Comparison of ENCODE assay signal across 33 cellular contexts in genomic region chr10:61406282-61406681, GRCh38. TPM values are rescaled to one million over a fixed set of nuclear protein-coding genes. Genes with fewer than 3 reads are reported as not detected.
"Had no signal": no experiment of that assay in that cellular context is flagged by ENCODE, and none has a peak within 500 bp of the region (broad histone marks: within the 10 kb centered on the region; RNA-seq: fewer than 3 reads in every experiment).

No MANE protein-coding gene starts in this region.

- H3K27me3 Mint-ChIP-seq: activated CD4-positive, alpha-beta memory T cell treated with anti-CD3 and anti-CD28 coated beads, Interleukin-2, amount 10 ng/mL, durations not matched to agents 7 days and 5 days; activated naive CD4-positive, alpha-beta T cell treated with anti-CD3 and anti-CD28 coated beads, Interleukin-2, amount 50 U/mL, for 24 hours had no signal

- H3K27ac Mint-ChIP-seq: activated CD4-positive, alpha-beta memory T cell treated with anti-CD3 and anti-CD28 coated beads, Interleukin-2, amount 10 ng/mL, durations not matched to agents 7 days and 5 days; activated CD8-positive, alpha-beta memory T cell treated with anti-CD3 and anti-CD28 coated beads, Interleukin-2, amount 10 ng/mL, durations not matched to agents 7 days and 5 days; activated naive CD4-positive, alpha-beta T cell treated with anti-CD3 and anti-CD28 coated beads, Interleukin-2, amount 50 U/mL, for 24 hours; activated naive CD8-positive, alpha-beta T cell treated with anti-CD3 and anti-CD28 coated beads, Interleukin-2, amount 10 ng/mL, durations not matched to agents 7 days and 5 days had no signal

- ATAC-seq: activated CD8-positive, alpha-beta memory T cell treated with anti-CD3 and anti-CD28 coated beads, Interleukin-2, amount 10 ng/mL, durations not matched to agents 7 days and 5 days; body of pancreas; Panc1 had no signal

- H3K4me1 Mint-ChIP-seq: activated CD4-positive, alpha-beta memory T cell treated with anti-CD3 and anti-CD28 coated beads, Interleukin-2, amount 10 ng/mL, durations not matched to agents 7 days and 5 days; activated CD8-positive, alpha-beta memory T cell treated with anti-CD3 and anti-CD28 coated beads, Interleukin-2, amount 10 ng/mL, durations not matched to agents 7 days and 5 days; activated naive CD4-positive, alpha-beta T cell treated with anti-CD3 and anti-CD28 coated beads, Interleukin-2, amount 50 U/mL, for 24 hours; activated naive CD8-positive, alpha-beta T cell treated with anti-CD3 and anti-CD28 coated beads, Interleukin-2, amount 10 ng/mL, durations not matched to agents 7 days and 5 days had no signal

- H3K36me3 Mint-ChIP-seq: activated CD8-positive, alpha-beta memory T cell treated with anti-CD3 and anti-CD28 coated beads, Interleukin-2, amount 10 ng/mL, durations not matched to agents 7 days and 5 days; activated naive CD4-positive, alpha-beta T cell treated with anti-CD3 and anti-CD28 coated beads, Interleukin-2, amount 50 U/mL, for 24 hours; activated naive CD8-positive, alpha-beta T cell treated with anti-CD3 and anti-CD28 coated beads, Interleukin-2, amount 10 ng/mL, durations not matched to agents 7 days and 5 days had no signal

- H3K9me3 ChIP-seq: adrenal gland, body of pancreas, breast epithelium, SJSA1 had no signal

- H3K27me3 ChIP-seq: adrenal gland, body of pancreas, breast epithelium, SJSA1 had no signal

- H3K4me1 ChIP-seq: adrenal gland, body of pancreas, breast epithelium, SJSA1 had no signal

- H3K9me3 Mint-ChIP-seq: activated CD4-positive, alpha-beta memory T cell treated with anti-CD3 and anti-CD28 coated beads, Interleukin-2, amount 10 ng/mL, durations not matched to agents 7 days and 5 days; activated naive CD4-positive, alpha-beta T cell treated with anti-CD3 and anti-CD28 coated beads, Interleukin-2, amount 50 U/mL, for 24 hours; activated naive CD8-positive, alpha-beta T cell treated with anti-CD3 and anti-CD28 coated beads, Interleukin-2, amount 10 ng/mL, durations not matched to agents 7 days and 5 days had no signal

- DNase-seq: activated CD4-positive, alpha-beta memory T cell treated with anti-CD3 and anti-CD28 coated beads, Interleukin-2, amount 10 ng/mL, durations not matched to agents 7 days and 5 days; activated CD4-positive, alpha-beta T cell treated with anti-CD3 and anti-CD28 coated beads for 1 hour; activated CD4-positive, alpha-beta T cell treated with anti-CD3 and anti-CD28 coated beads for 48 hours; activated CD4-positive, CD25-positive, alpha-beta regulatory T cell; activated CD8-positive, alpha-beta memory T cell treated with anti-CD3 and anti-CD28 coated beads for 24 hours; activated CD8-positive, alpha-beta memory T cell treated with anti-CD3 and anti-CD28 coated beads, Interleukin-2, amount 10 ng/mL, durations not matched to agents 7 days and 5 days; activated CD8-positive, alpha-beta memory T cell treated with anti-CD3 and anti-CD28 coated beads, Interleukin-2, amount 50 U/mL, for 48 hours; activated effector memory CD4-positive, alpha-beta T cell treated with Interleukin-2 at 50 U/mL for 16 hours; activated naive CD4-positive, alpha-beta T cell; activated naive CD8-positive, alpha-beta T cell treated with anti-CD3 and anti-CD28 coated beads, Interleukin-2, amount 10 ng/mL, durations not matched to agents 7 days and 5 days; activated T-cell treated with anti-CD3 and anti-CD28 coated beads, Interleukin-2, amount 50 U/mL, for 48 hours; adrenal gland; body of pancreas; Karpas-422; NCI-H1048; NCI-H1105 treated with DMSO at 0.1 percent for 48 hours; NCI-H1436; NCI-H1694; NCI-H2029; NCI-H345; NCI-H524 treated with DMSO at 0.1 percent for 48 hours; RPMI8226; SHP77 treated with DMSO at 0.1 percent for 48 hours; T1000; WERI-Rb-1 had no signal

- H3K4me3 Mint-ChIP-seq: activated CD4-positive, alpha-beta memory T cell treated with anti-CD3 and anti-CD28 coated beads, Interleukin-2, amount 10 ng/mL, durations not matched to agents 7 days and 5 days; activated CD8-positive, alpha-beta memory T cell treated with anti-CD3 and anti-CD28 coated beads, Interleukin-2, amount 10 ng/mL, durations not matched to agents 7 days and 5 days; activated naive CD4-positive, alpha-beta T cell treated with anti-CD3 and anti-CD28 coated beads, Interleukin-2, amount 50 U/mL, for 24 hours; activated naive CD8-positive, alpha-beta T cell treated with anti-CD3 and anti-CD28 coated beads, Interleukin-2, amount 10 ng/mL, durations not matched to agents 7 days and 5 days had no signal

- H3K27ac ChIP-seq: adrenal gland, body of pancreas, breast epithelium, SJSA1, WERI-Rb-1 had no signal

- H3K36me3 ChIP-seq: adrenal gland, breast epithelium, SJSA1, WERI-Rb-1 had no signal

- H3K4me3 ChIP-seq: adrenal gland, body of pancreas, breast epithelium, SJSA1 had no signal

RNA-seq across cellular contexts. Expression of gene TMEM26, which starts 46.9 kb away (rescaled TPM):
- total RNA-seq: activated CD4-positive, alpha-beta memory T cell treated with anti-CD3 and anti-CD28 coated beads, Interleukin-2, amount 10 ng/mL, durations not matched to agents 7 days and 5 days; activated CD8-positive, alpha-beta memory T cell treated with anti-CD3 and anti-CD28 coated beads, Interleukin-2, amount 10 ng/mL, durations not matched to agents 7 days and 5 days; activated naive CD8-positive, alpha-beta T cell treated with anti-CD3 and anti-CD28 coated beads, Interleukin-2, amount 10 ng/mL, durations not matched to agents 7 days and 5 days; body of pancreas; MCF 10A; NCI-H460; SJSA1; T-helper 1 cell treated with Interleukin-12 subunit alpha and Interleukin-12 subunit beta and Interleukin-4 antibody, amounts not matched to agents 30 ng/mL and 1 ng/mL, for 36 hours; T-helper 2 cell treated with Interferon-gamma antibody and Interleukin-4, amounts not matched to agents 100 ng/mL and 5 ng/mL, for 36 hours had no signal
